In the genomic region with DNA sequence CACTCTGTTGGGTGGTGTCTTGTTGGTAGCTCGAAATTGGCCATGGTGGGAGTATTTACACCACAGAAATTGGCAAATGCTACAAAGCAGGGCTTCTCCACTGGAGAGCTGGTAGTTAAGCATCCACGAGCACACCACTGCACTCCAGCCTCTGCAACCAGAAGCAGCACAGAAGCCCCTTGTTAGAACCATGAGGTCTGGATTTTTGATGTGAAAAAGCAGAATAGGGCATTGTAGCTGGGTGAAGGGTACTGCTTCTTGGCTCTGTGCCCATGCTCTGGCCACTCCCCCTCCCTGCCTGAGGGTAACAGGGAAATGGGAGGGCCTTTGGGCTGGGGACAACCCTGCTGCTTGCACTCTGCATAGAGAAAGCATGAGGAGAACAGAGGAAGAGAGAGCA, we compare ENCODE assay signal across 1 cellular context.
TF ChIP-seq lines count a peak whose summit lies in the region.

No MANE protein-coding gene starts in this region.

TF ChIP-seq in GM12878, 131 proteins besides CTCF, POLR2A, EP300 and RAD21 (continued from another document):
- TF ChIP-seq, protein P1, sequence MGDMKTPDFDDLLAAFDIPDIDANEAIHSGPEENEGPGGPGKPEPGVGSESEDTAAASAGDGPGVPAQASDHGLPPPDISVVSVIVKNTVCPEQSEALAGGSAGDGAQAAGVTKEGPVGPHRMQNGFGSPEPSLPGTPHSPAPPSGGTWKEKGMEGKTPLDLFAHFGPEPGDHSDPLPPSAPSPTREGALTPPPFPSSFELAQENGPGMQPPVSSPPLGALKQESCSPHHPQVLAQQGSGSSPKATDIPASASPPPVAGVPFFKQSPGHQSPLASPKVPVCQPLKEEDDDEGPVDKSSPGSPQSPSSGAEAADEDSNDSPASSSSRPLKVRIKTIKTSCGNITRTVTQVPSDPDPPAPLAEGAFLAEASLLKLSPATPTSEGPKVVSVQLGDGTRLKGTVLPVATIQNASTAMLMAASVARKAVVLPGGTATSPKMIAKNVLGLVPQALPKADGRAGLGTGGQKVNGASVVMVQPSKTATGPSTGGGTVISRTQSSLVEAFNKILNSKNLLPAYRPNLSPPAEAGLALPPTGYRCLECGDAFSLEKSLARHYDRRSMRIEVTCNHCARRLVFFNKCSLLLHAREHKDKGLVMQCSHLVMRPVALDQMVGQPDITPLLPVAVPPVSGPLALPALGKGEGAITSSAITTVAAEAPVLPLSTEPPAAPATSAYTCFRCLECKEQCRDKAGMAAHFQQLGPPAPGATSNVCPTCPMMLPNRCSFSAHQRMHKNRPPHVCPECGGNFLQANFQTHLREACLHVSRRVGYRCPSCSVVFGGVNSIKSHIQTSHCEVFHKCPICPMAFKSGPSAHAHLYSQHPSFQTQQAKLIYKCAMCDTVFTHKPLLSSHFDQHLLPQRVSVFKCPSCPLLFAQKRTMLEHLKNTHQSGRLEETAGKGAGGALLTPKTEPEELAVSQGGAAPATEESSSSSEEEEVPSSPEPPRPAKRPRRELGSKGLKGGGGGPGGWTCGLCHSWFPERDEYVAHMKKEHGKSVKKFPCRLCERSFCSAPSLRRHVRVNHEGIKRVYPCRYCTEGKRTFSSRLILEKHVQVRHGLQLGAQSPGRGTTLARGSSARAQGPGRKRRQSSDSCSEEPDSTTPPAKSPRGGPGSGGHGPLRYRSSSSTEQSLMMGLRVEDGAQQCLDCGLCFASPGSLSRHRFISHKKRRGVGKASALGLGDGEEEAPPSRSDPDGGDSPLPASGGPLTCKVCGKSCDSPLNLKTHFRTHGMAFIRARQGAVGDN (IDR thresholded peaks at IDR 0.05): no peak
- TF ChIP-seq, protein P2, sequence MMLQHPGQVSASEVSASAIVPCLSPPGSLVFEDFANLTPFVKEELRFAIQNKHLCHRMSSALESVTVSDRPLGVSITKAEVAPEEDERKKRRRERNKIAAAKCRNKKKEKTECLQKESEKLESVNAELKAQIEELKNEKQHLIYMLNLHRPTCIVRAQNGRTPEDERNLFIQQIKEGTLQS (IDR thresholded peaks at IDR 0.05; ENCODE audit: borderline replicate concordance, extremely low read depth, low read depth, low read length): no peak
- no peak for TF ChIP-seq CBX5 (IDR thresholded peaks at IDR 0.05; ENCODE audit: low read depth)
